ENCODE assay signal across 8 cellular contexts in the genomic region with DNA sequence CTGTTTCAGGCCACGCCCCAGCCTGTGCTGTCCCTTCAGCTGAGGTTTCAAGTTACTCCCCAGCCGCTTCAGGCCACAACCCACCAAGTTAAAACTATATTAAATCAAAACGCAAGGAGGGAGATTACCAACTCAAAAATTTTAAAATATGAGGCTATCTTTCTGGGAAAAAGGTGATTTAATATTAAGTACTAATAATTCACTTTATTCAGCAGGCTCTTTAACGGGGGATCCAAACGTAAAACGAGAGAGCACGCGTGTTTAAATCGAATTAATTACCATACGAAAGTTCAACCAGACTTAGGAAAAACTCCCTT. TPM values are rescaled to one million over a fixed set of nuclear protein-coding genes. Genes with fewer than 3 reads are reported as not detected.
DNase-seq lines count a peak whose midpoint lies in the region; ATAC-seq and TF ChIP-seq lines count a peak whose summit lies in the region.

No MANE protein-coding gene starts in this region.

- peak overlapping the region; percentile 76 for H3K4me2 ChIP-seq in H9 (ENCODE audit: insufficient read depth, insufficient read length, low read length)

- no peaks in the 10 kb centered on the region for H3K36me3 Mint-ChIP-seq in H9 (ENCODE audit: insufficient read depth in 1 of 3, low read depth in 3 of 3)
- no peaks in the 10 kb centered on the region for H3K36me3 Mint-ChIP-seq in naive thymus-derived CD8-positive, alpha-beta T cell

- no CpG with 5 or more reads among the region's 10 CpGs for WGBS in H9 (ENCODE audit: extremely low coverage, insufficient read length, low lambda C conversion rate)

- H4K91ac ChIP-seq in H9 (ENCODE audit: insufficient read length, low read depth, low read length) = no peak overlapping the region

- H3K79me2 ChIP-seq in H9 (ENCODE audit: insufficient read depth, low read length) = no peaks in the 10 kb centered on the region

- H3K27me3 ChIP-seq in H9 (ENCODE audit: insufficient read depth, low read length) = no peaks in the 10 kb centered on the region

- no peak for DNase-seq in H9
- peak; percentile 8 for DNase-seq in NCI-H226
- DNase-seq in epithelial cell of proximal tubule (ENCODE audit: low read depth) = no peak
- DNase-seq in naive thymus-derived CD8-positive, alpha-beta T cell = no peak
- DNase-seq in NCI-H1436 (lab: John Stamatoyannopoulos, UW) = no peak
- DNase-seq in DMS53 (lab: John Stamatoyannopoulos, UW) = no peak
- DNase-seq in SIG-M5 (lab: John Stamatoyannopoulos, UW) = no peak

- no peaks in the 10 kb centered on the region for H4K20me1 ChIP-seq in H9 (ENCODE audit: control insufficient read depth, insufficient read depth, insufficient read length)

- ATAC-seq in GM18498 (IDR thresholded peaks at IDR 0.05; ENCODE audit: unreplicated experiment) = peak; percentile 79
- peak; percentile 57 to 60 for ATAC-seq in naive thymus-derived CD8-positive, alpha-beta T cell

- TF ChIP-seq CTCF in H9 (conservative IDR thresholded peaks at IDR 0.05) = no peak; the same call in 2 of the 3 replicates
- no peak for TF ChIP-seq CTCF in epithelial cell of proximal tubule (conservative IDR thresholded peaks at IDR 0.05; ENCODE audit: low read depth, low read length)

- H3K4me3 ChIP-seq in epithelial cell of proximal tubule (ENCODE audit: low read depth, low read length) = peak overlapping the region; percentile 54

- H2AFZ ChIP-seq in H9 (ENCODE audit: low read length) = no peak overlapping the region

- H3K9ac ChIP-seq in H9 (ENCODE audit: extremely low read depth, insufficient read length, low read length) = no peak overlapping the region

- H3K56ac ChIP-seq in H9 (ENCODE audit: insufficient read length, low read depth, low read length) = no peak overlapping the region

- peaks cover 10% of the 10 kb centered on the region for H3K27me3 Mint-ChIP-seq in H9 (ENCODE audit: low read depth)
- peaks cover 8 to 46% (median 17%) of the 10 kb centered on the region in 5 donors for H3K27me3 Mint-ChIP-seq in naive thymus-derived CD8-positive, alpha-beta T cell

- H3K4me3 Mint-ChIP-seq in H9 = peak overlapping the region; percentile 70 to 82
- peak overlapping the region in 2 of 10 donors; percentile 5 to 46 for H3K4me3 Mint-ChIP-seq in naive thymus-derived CD8-positive, alpha-beta T cell

- no peak overlapping the region for H2BK15ac ChIP-seq in H9 (ENCODE audit: low read depth, low read length)

- peak overlapping the region; percentile 69 to 93 (median 91); a peak in 6 of 7 replicates for H3K27ac Mint-ChIP-seq in H9
- peak overlapping the region in 1 of 10 donors; percentile 44 for H3K27ac Mint-ChIP-seq in naive thymus-derived CD8-positive, alpha-beta T cell

- no peak overlapping the region for H3T11ph ChIP-seq in H9 (ENCODE audit: low read length)

- no peak overlapping the region for H2AK5ac ChIP-seq in H9 (ENCODE audit: insufficient read length, low read length)

- H3K4ac ChIP-seq in H9 (ENCODE audit: low read depth, low read length) = no peak overlapping the region

- no peaks in the 10 kb centered on the region for H3K9me3 Mint-ChIP-seq in H9
- H3K9me3 Mint-ChIP-seq in naive thymus-derived CD8-positive, alpha-beta T cell = no peaks in the 10 kb centered on the region

- no peak overlapping the region for H2BK12ac ChIP-seq in H9 (ENCODE audit: insufficient read length, low read depth, low read length)

- no peaks in the 10 kb centered on the region for H3K9me3 ChIP-seq in H9 (ENCODE audit: control insufficient read depth, low read depth, low read length)

- H3K27ac ChIP-seq in H9 (ENCODE audit: insufficient read length, low read depth, low read length) = peak overlapping the region; percentile 47

- no peak overlapping the region for H3K14ac ChIP-seq in H9 (ENCODE audit: insufficient read depth, low read length)

- H3K79me1 ChIP-seq in H9 (ENCODE audit: insufficient read depth, low read depth, low read length, poor library complexity, severe bottlenecking) = no peaks in the 10 kb centered on the region

- H3K18ac ChIP-seq in H9 (ENCODE audit: insufficient read length, low read depth, low read length) = no peak overlapping the region

- POLR2A ChIA-PET in naive thymus-derived CD8-positive, alpha-beta T cell (lab: Charles Lee) = no interaction called here

- H3K4me1 ChIP-seq in H9 (ENCODE audit: insufficient read depth, low read length) = peaks cover 5% of the 10 kb centered on the region; the same call in 1 of the 2 replicates

- H2BK120ac ChIP-seq in H9 (ENCODE audit: low read depth, low read length, poor library complexity, severe bottlenecking) = no peak overlapping the region

- H3K23ac ChIP-seq in H9 (ENCODE audit: insufficient read length, low read depth, low read length) = no peak overlapping the region

- H2BK20ac ChIP-seq in H9 (ENCODE audit: low read depth, low read length, poor library complexity, severe bottlenecking) = no peak overlapping the region

- H4K5ac ChIP-seq in H9 (ENCODE audit: insufficient read length, low read depth, low read length) = no peak overlapping the region

- H2BK5ac ChIP-seq in H9 (ENCODE audit: insufficient read length, low read length) = no peak overlapping the region

- peaks cover 4% of the 10 kb centered on the region for H3K23me2 ChIP-seq in H9 (ENCODE audit: insufficient read length, low read depth, low read length, poor library complexity, severe bottlenecking)

- H3K4me1 Mint-ChIP-seq in H9 = peaks cover 38 to 45% of the 10 kb centered on the region in 2 experiments
- H3K4me1 Mint-ChIP-seq in naive thymus-derived CD8-positive, alpha-beta T cell = peaks cover 0 to 4% (median 3%) of the 10 kb centered on the region in 4 donors

- H4K8ac ChIP-seq in H9 (replicated peaks; ENCODE audit: insufficient read length, low read depth, low read length) = no peak overlapping the region

RNA-seq across cellular contexts. Expression of a gene that starts 1.2 kb away (rescaled TPM):
- total RNA-seq in H9 (2021) (not detected in 2 replicates), epithelial cell of proximal tubule (not detected in 2 replicates)
- not detected for total RNA-seq in naive thymus-derived CD8-positive, alpha-beta T cell
- polyA plus RNA-seq in naive thymus-derived CD8-positive, alpha-beta T cell = not detected

RNA-seq across cellular contexts. Expression of a gene that starts 20.3 kb away (rescaled TPM):
- total RNA-seq in H9 (2021) (not detected in 2 replicates), epithelial cell of proximal tubule (not detected in 2 replicates)
- total RNA-seq in naive thymus-derived CD8-positive, alpha-beta T cell = not detected
- polyA plus RNA-seq in naive thymus-derived CD8-positive, alpha-beta T cell = not detected
